In the genomic region with DNA sequence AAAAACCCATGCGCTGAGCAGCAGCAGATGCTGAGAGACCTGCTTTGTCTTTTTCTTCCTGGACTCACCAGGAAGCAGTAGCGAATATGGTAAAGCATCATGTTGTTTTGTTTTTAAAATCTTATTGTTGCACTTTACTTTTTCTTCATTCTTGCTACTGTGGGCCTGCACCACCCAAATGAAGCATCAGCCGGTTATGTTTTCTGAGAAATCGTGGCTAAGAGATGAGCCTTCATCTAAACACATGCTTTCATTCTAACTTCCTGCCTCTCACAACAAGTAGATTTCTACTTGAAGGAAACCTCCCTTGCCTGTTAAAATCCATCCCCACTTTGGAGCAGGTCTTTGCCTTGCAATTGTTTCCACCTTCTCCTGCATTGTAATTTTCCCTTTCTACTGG, we compare ENCODE assay signal across 25 cellular contexts.
"Had no signal": no experiment of that assay in that cellular context is flagged by ENCODE, and none has a peak within 500 bp of the region (broad histone marks: within the 10 kb centered on the region; RNA-seq: fewer than 3 reads in every experiment).

No MANE protein-coding gene starts in this region.

- H3K9me3 ChIP-seq: colonic mucosa, gastrocnemius medialis had no signal

- ATAC-seq: effector memory CD8-positive, alpha-beta T cell; esophagus mucosa; foreskin keratinocyte; gastrocnemius medialis; gastroesophageal sphincter; heart left ventricle; heart right ventricle had no signal

- H3K4me3 Mint-ChIP-seq: dendritic cell treated with granulocyte-macrophage colony-stimulating factor and Interleukin-4, amounts not matched to agents 40 ng/mL and 50 ng/mL, for 4 days; effector memory CD8-positive, alpha-beta T cell; endodermal cell had no signal

- H3K79me2 ChIP-seq: hepatocyte had no signal

- H3K4me1 ChIP-seq: colonic mucosa, esophagus squamous epithelium, foreskin keratinocyte, gastrocnemius medialis, gastroesophageal sphincter, heart left ventricle, heart right ventricle had no signal

- H3K9me3 Mint-ChIP-seq: endodermal cell had no signal

- H3K27ac ChIP-seq: colonic mucosa, coronary artery, dorsolateral prefrontal cortex, epithelial cell of prostate, esophagus squamous epithelium, foreskin keratinocyte, gastrocnemius medialis, gastroesophageal sphincter, heart left ventricle, heart right ventricle, hepatocyte had no signal

- H3K4me2 ChIP-seq: hepatocyte had no signal

- DNase-seq: colonic mucosa; cortex of kidney; dermis blood vessel endothelial cell; dorsolateral prefrontal cortex; effector CD4-positive, alpha-beta T cell; effector CD8-positive, alpha-beta T cell; effector memory CD4-positive, alpha-beta T cell; effector memory CD8-positive, alpha-beta T cell; endodermal cell; erythroblast; esophagus squamous epithelium; foreskin fibroblast; foreskin keratinocyte; foreskin melanocyte; gastrocnemius medialis; glutamatergic neuron; head of caudate nucleus; heart left ventricle; heart right ventricle had no signal

- H3K4me3 ChIP-seq: colonic mucosa, coronary artery, dorsolateral prefrontal cortex, esophagus squamous epithelium, gastrocnemius medialis, gastroesophageal sphincter, heart left ventricle, heart right ventricle, hepatocyte had no signal

- H3K36me3 ChIP-seq: colonic mucosa, esophagus squamous epithelium, gastrocnemius medialis, gastroesophageal sphincter, heart left ventricle, heart right ventricle had no signal

- H3K27me3 ChIP-seq: colonic mucosa, foreskin keratinocyte, gastrocnemius medialis, hepatocyte had no signal

- H3K27me3 Mint-ChIP-seq: dendritic cell treated with granulocyte-macrophage colony-stimulating factor and Interleukin-4, amounts not matched to agents 40 ng/mL and 50 ng/mL, for 4 days; effector memory CD8-positive, alpha-beta T cell had no signal

- H3K27ac Mint-ChIP-seq: dendritic cell treated with granulocyte-macrophage colony-stimulating factor and Interleukin-4, amounts not matched to agents 40 ng/mL and 50 ng/mL, for 4 days; effector memory CD8-positive, alpha-beta T cell; endodermal cell had no signal

- H2AFZ ChIP-seq: hepatocyte had no signal
